ENCODE assay signal across 14 cellular contexts in genomic region chr9:107246259-107247254, GRCh38. TPM values are rescaled to one million over a fixed set of nuclear protein-coding genes. Genes with fewer than 3 reads are reported as not detected.
DNase-seq lines count a peak whose midpoint lies in the region; ATAC-seq and TF ChIP-seq lines count a peak whose summit lies in the region.
"Had no signal": no experiment of that assay in that cellular context is flagged by ENCODE, and none has a peak within 500 bp of the region (broad histone marks: within the 10 kb centered on the region; RNA-seq: fewer than 3 reads in every experiment).

No MANE protein-coding gene starts in this region.

- H4K91ac ChIP-seq in trophoblast cell (ENCODE audit: low read depth, low read length): peak overlapping the region; percentile 93

- H3K4me3 ChIP-seq in trophoblast cell (ENCODE audit: low read depth, low read length): no peak overlapping the region
- H3K4me3 ChIP-seq: left lung, right atrium auricular region had no signal

- H2AK5ac ChIP-seq in trophoblast cell (ENCODE audit: low read length): peak overlapping the region; percentile 78

- peak; percentile 11 for DNase-seq in activated T-cell treated with anti-CD3 and anti-CD28 coated beads, Interleukin-2, amount 50 U/mL, for 72 hours
- DNase-seq in activated T-cell treated with anti-CD3 and anti-CD28 coated beads, Interleukin-2, amount 50 U/mL, for 4 hours: no peak
- DNase-seq in NCI-H82 treated with DMSO at 0.1 percent for 48 hours (lab: John Stamatoyannopoulos, UW; ENCODE audit: unreplicated experiment): peak; percentile 31
- peak; percentile 7 for DNase-seq in dermis blood vessel endothelial cell
- no peak for DNase-seq in trophoblast cell
- DNase-seq in GOT3 (lab: John Stamatoyannopoulos, UW): no peak
- no peak for DNase-seq in GM10266 (ENCODE audit: extremely low spot score)
- DNase-seq: activated naive CD4-positive, alpha-beta T cell treated with Interleukin-2 at 50 U/mL for 16 hours; effector memory CD4-positive, alpha-beta T cell; left lung; NCI-H345; stimulated activated CD8-positive, alpha-beta memory T cell treated with anti-CD3 and anti-CD28 coated beads, Interleukin-4, amount 100 ng/mL, for 48 hours had no signal

- H3K14ac ChIP-seq in trophoblast cell (ENCODE audit: low read length): peak overlapping the region; percentile 88

- no peaks in the 10 kb centered on the region for H3K9me3 Mint-ChIP-seq in activated T-cell treated with anti-CD3 and anti-CD28 coated beads, Interleukin-2, amount 50 U/mL, for 72 hours
- no peaks in the 10 kb centered on the region for H3K9me3 Mint-ChIP-seq in activated T-cell treated with anti-CD3 and anti-CD28 coated beads, Interleukin-2, amount 50 U/mL, for 4 hours

- peak overlapping the region; percentile 7 for H4K12ac ChIP-seq in trophoblast cell (ENCODE audit: low read depth, low read length)

- no peak overlapping the region for H3K4me3 Mint-ChIP-seq in activated T-cell treated with anti-CD3 and anti-CD28 coated beads, Interleukin-2, amount 50 U/mL, for 72 hours
- H3K4me3 Mint-ChIP-seq in activated T-cell treated with anti-CD3 and anti-CD28 coated beads, Interleukin-2, amount 50 U/mL, for 4 hours: no peak overlapping the region

- peaks cover 3% of the 10 kb centered on the region for H3K27me3 Mint-ChIP-seq in activated T-cell treated with anti-CD3 and anti-CD28 coated beads, Interleukin-2, amount 50 U/mL, for 72 hours (ENCODE audit: low read depth)
- peaks cover 5% of the 10 kb centered on the region for H3K27me3 Mint-ChIP-seq in activated T-cell treated with anti-CD3 and anti-CD28 coated beads, Interleukin-2, amount 50 U/mL, for 4 hours (ENCODE audit: low read depth)

- H2BK12ac ChIP-seq in trophoblast cell (ENCODE audit: low read length): peak overlapping the region; percentile 98

- peak overlapping the region; percentile 51 for H4K8ac ChIP-seq in trophoblast cell (ENCODE audit: low read depth, low read length)

- no peak overlapping the region for H2AFZ ChIP-seq in trophoblast cell (ENCODE audit: insufficient read depth, low read length, poor library complexity)

- H3K27me3 ChIP-seq in trophoblast cell (ENCODE audit: insufficient read depth, low read length): no peaks in the 10 kb centered on the region
- H3K27me3 ChIP-seq: left lung, right atrium auricular region had no signal

- peaks cover 39% of the 10 kb centered on the region for H3K79me1 ChIP-seq in trophoblast cell (ENCODE audit: low read length)

- peak; percentile 12 to 37 for ATAC-seq in activated T-cell treated with anti-CD3 and anti-CD28 coated beads, Interleukin-2, amount 50 U/mL, for 72 hours (replicated peaks in 1 of 2)
- ATAC-seq in activated T-cell treated with anti-CD3 and anti-CD28 coated beads, Interleukin-2, amount 50 U/mL, for 4 hours: no peak
- ATAC-seq in GM21529 (IDR thresholded peaks at IDR 0.05; ENCODE audit: unreplicated experiment): no peak
- ATAC-seq: left lung had no signal

- H2BK120ac ChIP-seq in trophoblast cell (ENCODE audit: insufficient read depth, low read length, poor library complexity): peak overlapping the region; percentile 72

- no peak overlapping the region for H3K27ac Mint-ChIP-seq in activated T-cell treated with anti-CD3 and anti-CD28 coated beads, Interleukin-2, amount 50 U/mL, for 72 hours

- peaks cover 2% of the 10 kb centered on the region for H3K9me3 ChIP-seq in trophoblast cell (ENCODE audit: insufficient read depth, low read depth, low read length)
- H3K9me3 ChIP-seq: left lung, right atrium auricular region had no signal

- peak overlapping the region; percentile 86 for H3K18ac ChIP-seq in trophoblast cell (ENCODE audit: low read length)

- peak overlapping the region; percentile 76 for H3K4ac ChIP-seq in trophoblast cell (ENCODE audit: low read depth, low read length)

- no CpG with 5 or more reads among the region's 5 CpGs for WGBS in trophoblast cell (ENCODE audit: extremely low coverage, insufficient coverage, insufficient read length)

- no peak overlapping the region for H3K4me2 ChIP-seq in trophoblast cell (ENCODE audit: low read length)

- peaks cover 38% of the 10 kb centered on the region for H3K4me1 Mint-ChIP-seq in activated T-cell treated with anti-CD3 and anti-CD28 coated beads, Interleukin-2, amount 50 U/mL, for 72 hours (ENCODE audit: low read depth)
- H3K4me1 Mint-ChIP-seq in activated T-cell treated with anti-CD3 and anti-CD28 coated beads, Interleukin-2, amount 50 U/mL, for 4 hours (ENCODE audit: low read depth): peaks cover 24% of the 10 kb centered on the region

- H3K36me3 Mint-ChIP-seq in activated T-cell treated with anti-CD3 and anti-CD28 coated beads, Interleukin-2, amount 50 U/mL, for 72 hours (ENCODE audit: insufficient read depth in 2 of 2): peaks cover 0 to 2% of the 10 kb centered on the region in 2 donors
- no peaks in the 10 kb centered on the region for H3K36me3 Mint-ChIP-seq in activated T-cell treated with anti-CD3 and anti-CD28 coated beads, Interleukin-2, amount 50 U/mL, for 4 hours (ENCODE audit: insufficient read depth)

- H2BK5ac ChIP-seq in trophoblast cell (ENCODE audit: low read depth, low read length, poor library complexity): peak overlapping the region; percentile 86

- H3K36me3 ChIP-seq in trophoblast cell (ENCODE audit: control insufficient read depth in 1 of 2, insufficient read depth in 2 of 2, low read length in 2 of 2): no peaks in the 10 kb centered on the region
- H3K36me3 ChIP-seq: left lung, right atrium auricular region had no signal

- no peak overlapping the region for H3K9ac ChIP-seq in trophoblast cell (ENCODE audit: low read length)

- no peak for TF ChIP-seq CTCF in GM10266 (IDR thresholded peaks at IDR 0.05; ENCODE audit: control insufficient read depth, insufficient read depth, low read depth, missing control alignments)

- H3K23ac ChIP-seq in trophoblast cell (ENCODE audit: low read length): no peak overlapping the region

- peak overlapping the region; percentile 12 for H3K27ac ChIP-seq in trophoblast cell (ENCODE audit: low read depth, low read length)
- H3K27ac ChIP-seq: left lung, right atrium auricular region had no signal

- peaks cover 16 to 23% of the 10 kb centered on the region in 2 experiments for H3K4me1 ChIP-seq in trophoblast cell (ENCODE audit: control insufficient read depth in 1 of 2, insufficient read depth in 2 of 2, low read length in 2 of 2)
- H3K4me1 ChIP-seq: left lung had no signal

- H3K79me2 ChIP-seq in trophoblast cell (ENCODE audit: control insufficient read depth, insufficient read depth, low read length, poor library complexity): peaks cover 6% of the 10 kb centered on the region

RNA-seq across cellular contexts. Expression of gene RAD23B, which starts 36.5 kb away (rescaled TPM):
- total RNA-seq in activated T-cell treated with anti-CD3 and anti-CD28 coated beads, Interleukin-2, amount 50 U/mL, for 72 hours: 100 to 1,000 TPM in 1 of 2 donors, 10 to 100 TPM in 1; 88.7 to 112 TPM
- 100 to 1,000 TPM; 168 to 208 (median 185) TPM for total RNA-seq in activated T-cell treated with anti-CD3 and anti-CD28 coated beads, Interleukin-2, amount 50 U/mL, for 4 hours
- total RNA-seq in dermis blood vessel endothelial cell: 75.0 and 98.8 TPM in 2 replicates
- 272 and 284 TPM in 2 replicates for polyA plus RNA-seq in trophoblast cell (2013)

Comparison
In these comparisons a context has a peak if more than half of its experiments do, and no peak if none do; other contexts are left out.
1. ATAC-seq: peak in activated T-cell treated with anti-CD3 and anti-CD28 coated beads, Interleukin-2, amount 50 U/mL, for 72 hours (2 of 2); none in activated T-cell treated with anti-CD3 and anti-CD28 coated beads, Interleukin-2, amount 50 U/mL, for 4 hours (0 of 2) and GM21529 (single experiment).
2. DNase-seq: peak in activated T-cell treated with anti-CD3 and anti-CD28 coated beads, Interleukin-2, amount 50 U/mL, for 72 hours (2 of 2), NCI-H82 treated with DMSO at 0.1 percent for 48 hours (single experiment) and dermis blood vessel endothelial cell (single experiment); none in activated T-cell treated with anti-CD3 and anti-CD28 coated beads, Interleukin-2, amount 50 U/mL, for 4 hours (single experiment), trophoblast cell (0 of 2), GOT3 (single experiment) and GM10266 (single experiment).